In genomic region chr9:134330590-134330989, GRCh38 we compare ENCODE assay signal across 1 cellular context.
TF ChIP-seq lines count a peak whose summit lies in the region.

No MANE protein-coding gene starts in this region.

TF ChIP-seq in H1, 55 proteins besides CTCF, POLR2A, EP300 and RAD21:
- TF ChIP-seq CTBP2 (IDR thresholded peaks at IDR 0.05; ENCODE audit: borderline replicate concordance, insufficient read depth, insufficient read length, low read length) (no peak), SIX5 (IDR thresholded peaks at IDR 0.05; ENCODE audit: low read depth, low read length) (no peak), MAFK (IDR thresholded peaks at IDR 0.05; ENCODE audit: low read depth, low read length) (no peak), TAF7 (optimal IDR thresholded peaks at IDR 0.05; ENCODE audit: borderline replicate concordance, low read depth, low read length) (no peak), USF2 (IDR thresholded peaks at IDR 0.05; ENCODE audit: low read length) (no peak), CBX8 (IDR thresholded peaks at IDR 0.05; ENCODE audit: borderline replicate concordance, low read depth, low read length) (no peak), SP2 (IDR thresholded peaks at IDR 0.05; ENCODE audit: low read length) (no peak), TCF12 (IDR thresholded peaks at IDR 0.05; ENCODE audit: low read depth, low read length) (no peak), NANOG (IDR thresholded peaks at IDR 0.05; ENCODE audit: insufficient read depth, low read depth, low read length, poor library complexity, severe bottlenecking) (no peak), BACH1 (IDR thresholded peaks at IDR 0.05; ENCODE audit: low read length) (no peak), ZNF274 (IDR thresholded peaks at IDR 0.05; ENCODE audit: borderline replicate concordance, extremely low read depth, low read length) (no peak), YY1 (IDR thresholded peaks at IDR 0.05; ENCODE audit: low read depth, low read length) (no peak), CBX5 (IDR thresholded peaks at IDR 0.05; ENCODE audit: low read depth, low read length) (no peak), GTF2F1 (IDR thresholded peaks at IDR 0.05; ENCODE audit: borderline replicate concordance, low read depth, low read length) (no peak), TAF1 (IDR thresholded peaks at IDR 0.05; ENCODE audit: low read depth, low read length) (no peak), KDM1A (IDR thresholded peaks at IDR 0.05; ENCODE audit: borderline replicate concordance, low read length) (no peak), KDM4A (IDR thresholded peaks at IDR 0.05; ENCODE audit: low read depth, low read length, severe bottlenecking) (no peak)
